38 cellular contexts compared by ENCODE assay signal in genomic region chr20:63384336-63384735, GRCh38. TPM values are rescaled to one million over a fixed set of nuclear protein-coding genes. Genes with fewer than 3 reads are reported as not detected.
"Had no signal": no experiment of that assay in that cellular context is flagged by ENCODE, and none has a peak within 500 bp of the region (broad histone marks: within the 10 kb centered on the region; RNA-seq: fewer than 3 reads in every experiment).

No MANE protein-coding gene starts in this region.

- H3K36me3 ChIP-seq: MG63 had no signal

- H3K4me3 ChIP-seq: MG63 had no signal

- DNase-seq: Karpas-422, Kasumi-1, MG63, MM.1S, MV-4-11, NCI-H1048, NCI-H1092, NCI-H1092 treated with DMSO at 0.1 percent for 48 hours, NCI-H1105, NCI-H1105 treated with DMSO at 0.1 percent for 48 hours, NCI-H1417, NCI-H1417 treated with DMSO at 0.1 percent for 48 hours, NCI-H1436, NCI-H1436 treated with DMSO at 0.1 percent for 48 hours, NCI-H146, NCI-H1694, NCI-H1694 treated with DMSO at 0.1 percent for 48 hours, NCI-H187, NCI-H187 treated with DMSO at 0.1 percent for 48 hours, NCI-H1930, NCI-H2029, NCI-H2029 treated with DMSO at 0.1 percent for 48 hours, NCI-H2081, NCI-H2081 treated with DMSO at 0.1 percent for 48 hours, NCI-H2107, NCI-H2171, NCI-H2171 treated with DMSO at 0.1 percent for 48 hours, NCI-H2227 treated with DMSO at 0.1 percent for 48 hours, NCI-H226, NCI-H345, NCI-H446, NCI-H446 treated with DMSO at 0.1 percent for 48 hours, NCI-H510A, NCI-H510A treated with DMSO at 0.1 percent for 48 hours had no signal

RNA-seq across cellular contexts. Expression of gene CHRNA4, which starts 23.2 kb away (rescaled TPM):
- total RNA-seq: LHCN-M2, M059J, MCF 10A, NCI-H460 had no signal
